In the genomic region with DNA sequence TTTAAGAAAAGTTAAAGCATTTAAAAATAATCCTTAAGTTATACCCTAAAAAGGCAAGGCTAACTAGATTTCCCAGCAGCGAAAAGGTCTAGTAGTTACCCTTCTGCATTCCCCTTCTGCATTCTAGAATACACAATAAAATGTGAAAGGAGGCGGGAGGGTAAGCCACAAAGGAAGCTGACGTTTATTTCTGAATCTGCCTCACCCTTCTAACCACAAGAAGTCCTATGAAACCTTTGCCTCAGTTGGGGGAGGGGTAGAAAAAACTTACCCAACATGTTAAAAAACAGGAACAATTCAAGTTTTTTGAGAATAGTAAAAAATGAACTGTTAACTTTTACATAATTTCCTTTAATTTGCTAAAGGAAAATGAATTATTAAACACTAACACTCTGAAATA, we compare ENCODE assay signal across 2 cellular contexts.
TF ChIP-seq lines count a peak whose summit lies in the region.

No MANE protein-coding gene starts in this region.

TF ChIP-seq in K562, 482 proteins besides CTCF, POLR2A, EP300 and RAD21 (continues in another document):
- TF ChIP-seq, protein P1, sequence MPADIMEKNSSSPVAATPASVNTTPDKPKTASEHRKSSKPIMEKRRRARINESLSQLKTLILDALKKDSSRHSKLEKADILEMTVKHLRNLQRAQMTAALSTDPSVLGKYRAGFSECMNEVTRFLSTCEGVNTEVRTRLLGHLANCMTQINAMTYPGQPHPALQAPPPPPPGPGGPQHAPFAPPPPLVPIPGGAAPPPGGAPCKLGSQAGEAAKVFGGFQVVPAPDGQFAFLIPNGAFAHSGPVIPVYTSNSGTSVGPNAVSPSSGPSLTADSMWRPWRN (IDR thresholded peaks at IDR 0.05; ENCODE audit: low read depth): 0 out of 2 replicates have a peak, but pooled peaks have one; percentile 22
- TF ChIP-seq CBX3 (IDR thresholded peaks at IDR 0.05; ENCODE audit: borderline replicate concordance in 1 of 2, low read length in 2 of 2) (peak in 1 of 2 experiments; percentile 63; a peak in 1 of 3 replicates), SOX6 (IDR thresholded peaks at IDR 0.05) (peak; percentile 60; the same call in 1 of the 2 replicates), LEF1 (IDR thresholded peaks at IDR 0.05) (peak; percentile 42; the same call in 1 of the 2 replicates), TRIM24 (IDR thresholded peaks at IDR 0.05) (peak; percentile 34 to 41; a peak in 2 of 4 replicates), CREM (IDR thresholded peaks at IDR 0.05; ENCODE audit: low read depth) (peak; percentile 68), ESRRA (IDR thresholded peaks at IDR 0.05; ENCODE audit: borderline replicate concordance, low read depth) (peak; percentile 40; the same call in 1 of the 2 replicates), FOXM1 (IDR thresholded peaks at IDR 0.05; ENCODE audit: low read depth) (peak; percentile 23; the same call in 1 of the 2 replicates), FOXM1 (CRISPR knock-in tag; IDR thresholded peaks at IDR 0.05; ENCODE audit: low read depth) (no peak), ZNF766 (CRISPR knock-in tag; conservative IDR thresholded peaks at IDR 0.05) (peak; percentile 94), MEF2A (IDR thresholded peaks at IDR 0.05; ENCODE audit: control insufficient read depth, low read depth, low read length) (0 out of 2 replicates have a peak, but pooled peaks have one; percentile 33), RCOR1 (IDR thresholded peaks at IDR 0.05; ENCODE audit: borderline replicate concordance in 1 of 2, low read depth in 2 of 2, low read length in 2 of 2) (0 out of 4 replicates have a peak, but pooled peaks of 1 of the 2 experiments have one; percentile 33), TEAD4 (IDR thresholded peaks at IDR 0.05; ENCODE audit: low read length) (peak; percentile 57; the same call in 1 of the 2 replicates), TEAD4 (CRISPR knock-in tag; IDR thresholded peaks at IDR 0.05; ENCODE audit: borderline replicate concordance) (no peak), CEBPG (CRISPR knock-in tag; IDR thresholded peaks at IDR 0.05) (no peak), CEBPG (tag; conservative IDR thresholded peaks at IDR 0.05 in 1 of 2, IDR thresholded peaks at IDR 0.05 in 1 of 2) (0 out of 4 replicates have a peak, but pooled peaks of 1 of the 2 experiments have one; percentile 41)
- TF ChIP-seq, protein P2, sequence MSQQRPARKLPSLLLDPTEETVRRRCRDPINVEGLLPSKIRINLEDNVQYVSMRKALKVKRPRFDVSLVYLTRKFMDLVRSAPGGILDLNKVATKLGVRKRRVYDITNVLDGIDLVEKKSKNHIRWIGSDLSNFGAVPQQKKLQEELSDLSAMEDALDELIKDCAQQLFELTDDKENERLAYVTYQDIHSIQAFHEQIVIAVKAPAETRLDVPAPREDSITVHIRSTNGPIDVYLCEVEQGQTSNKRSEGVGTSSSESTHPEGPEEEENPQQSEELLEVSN (IDR thresholded peaks at IDR 0.05; ENCODE audit: borderline replicate concordance in 1 of 2, extremely low read depth in 1 of 2, insufficient read depth in 1 of 2, insufficient read length in 1 of 2, low read depth in 1 of 2, low read length in 1 of 2, poor library complexity in 1 of 2, severe bottlenecking in 1 of 2): no peak
- TF ChIP-seq, protein P3, sequence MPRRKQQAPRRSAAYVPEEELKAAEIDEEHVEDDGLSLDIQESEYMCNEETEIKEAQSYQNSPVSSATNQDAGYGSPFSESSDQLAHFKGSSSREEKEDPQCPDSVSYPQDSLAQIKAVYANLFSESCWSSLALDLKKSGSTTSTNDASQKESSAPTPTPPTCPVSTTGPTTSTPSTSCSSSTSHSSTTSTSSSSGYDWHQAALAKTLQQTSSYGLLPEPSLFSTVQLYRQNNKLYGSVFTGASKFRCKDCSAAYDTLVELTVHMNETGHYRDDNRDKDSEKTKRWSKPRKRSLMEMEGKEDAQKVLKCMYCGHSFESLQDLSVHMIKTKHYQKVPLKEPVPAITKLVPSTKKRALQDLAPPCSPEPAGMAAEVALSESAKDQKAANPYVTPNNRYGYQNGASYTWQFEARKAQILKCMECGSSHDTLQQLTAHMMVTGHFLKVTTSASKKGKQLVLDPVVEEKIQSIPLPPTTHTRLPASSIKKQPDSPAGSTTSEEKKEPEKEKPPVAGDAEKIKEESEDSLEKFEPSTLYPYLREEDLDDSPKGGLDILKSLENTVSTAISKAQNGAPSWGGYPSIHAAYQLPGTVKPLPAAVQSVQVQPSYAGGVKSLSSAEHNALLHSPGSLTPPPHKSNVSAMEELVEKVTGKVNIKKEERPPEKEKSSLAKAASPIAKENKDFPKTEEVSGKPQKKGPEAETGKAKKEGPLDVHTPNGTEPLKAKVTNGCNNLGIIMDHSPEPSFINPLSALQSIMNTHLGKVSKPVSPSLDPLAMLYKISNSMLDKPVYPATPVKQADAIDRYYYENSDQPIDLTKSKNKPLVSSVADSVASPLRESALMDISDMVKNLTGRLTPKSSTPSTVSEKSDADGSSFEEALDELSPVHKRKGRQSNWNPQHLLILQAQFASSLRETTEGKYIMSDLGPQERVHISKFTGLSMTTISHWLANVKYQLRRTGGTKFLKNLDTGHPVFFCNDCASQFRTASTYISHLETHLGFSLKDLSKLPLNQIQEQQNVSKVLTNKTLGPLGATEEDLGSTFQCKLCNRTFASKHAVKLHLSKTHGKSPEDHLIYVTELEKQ (CRISPR knock-in tag; IDR thresholded peaks at IDR 0.05): no peak
- TF ChIP-seq, protein P4, sequence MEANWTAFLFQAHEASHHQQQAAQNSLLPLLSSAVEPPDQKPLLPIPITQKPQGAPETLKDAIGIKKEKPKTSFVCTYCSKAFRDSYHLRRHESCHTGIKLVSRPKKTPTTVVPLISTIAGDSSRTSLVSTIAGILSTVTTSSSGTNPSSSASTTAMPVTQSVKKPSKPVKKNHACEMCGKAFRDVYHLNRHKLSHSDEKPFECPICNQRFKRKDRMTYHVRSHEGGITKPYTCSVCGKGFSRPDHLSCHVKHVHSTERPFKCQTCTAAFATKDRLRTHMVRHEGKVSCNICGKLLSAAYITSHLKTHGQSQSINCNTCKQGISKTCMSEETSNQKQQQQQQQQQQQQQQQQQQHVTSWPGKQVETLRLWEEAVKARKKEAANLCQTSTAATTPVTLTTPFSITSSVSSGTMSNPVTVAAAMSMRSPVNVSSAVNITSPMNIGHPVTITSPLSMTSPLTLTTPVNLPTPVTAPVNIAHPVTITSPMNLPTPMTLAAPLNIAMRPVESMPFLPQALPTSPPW (CRISPR knock-in tag; IDR thresholded peaks at IDR 0.05): peak; percentile 56
- TF ChIP-seq, protein P5, sequence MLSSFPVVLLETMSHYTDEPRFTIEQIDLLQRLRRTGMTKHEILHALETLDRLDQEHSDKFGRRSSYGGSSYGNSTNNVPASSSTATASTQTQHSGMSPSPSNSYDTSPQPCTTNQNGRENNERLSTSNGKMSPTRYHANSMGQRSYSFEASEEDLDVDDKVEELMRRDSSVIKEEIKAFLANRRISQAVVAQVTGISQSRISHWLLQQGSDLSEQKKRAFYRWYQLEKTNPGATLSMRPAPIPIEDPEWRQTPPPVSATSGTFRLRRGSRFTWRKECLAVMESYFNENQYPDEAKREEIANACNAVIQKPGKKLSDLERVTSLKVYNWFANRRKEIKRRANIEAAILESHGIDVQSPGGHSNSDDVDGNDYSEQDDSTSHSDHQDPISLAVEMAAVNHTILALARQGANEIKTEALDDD (IDR thresholded peaks at IDR 0.05): peak; percentile 37; the same call in 1 of the 2 replicates

TF ChIP-seq in HepG2, 621 proteins besides CTCF, POLR2A, EP300 and RAD21 (continued from another document):
- TF ChIP-seq, protein P6, sequence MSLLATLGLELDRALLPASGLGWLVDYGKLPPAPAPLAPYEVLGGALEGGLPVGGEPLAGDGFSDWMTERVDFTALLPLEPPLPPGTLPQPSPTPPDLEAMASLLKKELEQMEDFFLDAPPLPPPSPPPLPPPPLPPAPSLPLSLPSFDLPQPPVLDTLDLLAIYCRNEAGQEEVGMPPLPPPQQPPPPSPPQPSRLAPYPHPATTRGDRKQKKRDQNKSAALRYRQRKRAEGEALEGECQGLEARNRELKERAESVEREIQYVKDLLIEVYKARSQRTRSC (CRISPR knock-in tag; IDR thresholded peaks at IDR 0.05; ENCODE audit: low read depth): no peak
- TF ChIP-seq, protein P7, sequence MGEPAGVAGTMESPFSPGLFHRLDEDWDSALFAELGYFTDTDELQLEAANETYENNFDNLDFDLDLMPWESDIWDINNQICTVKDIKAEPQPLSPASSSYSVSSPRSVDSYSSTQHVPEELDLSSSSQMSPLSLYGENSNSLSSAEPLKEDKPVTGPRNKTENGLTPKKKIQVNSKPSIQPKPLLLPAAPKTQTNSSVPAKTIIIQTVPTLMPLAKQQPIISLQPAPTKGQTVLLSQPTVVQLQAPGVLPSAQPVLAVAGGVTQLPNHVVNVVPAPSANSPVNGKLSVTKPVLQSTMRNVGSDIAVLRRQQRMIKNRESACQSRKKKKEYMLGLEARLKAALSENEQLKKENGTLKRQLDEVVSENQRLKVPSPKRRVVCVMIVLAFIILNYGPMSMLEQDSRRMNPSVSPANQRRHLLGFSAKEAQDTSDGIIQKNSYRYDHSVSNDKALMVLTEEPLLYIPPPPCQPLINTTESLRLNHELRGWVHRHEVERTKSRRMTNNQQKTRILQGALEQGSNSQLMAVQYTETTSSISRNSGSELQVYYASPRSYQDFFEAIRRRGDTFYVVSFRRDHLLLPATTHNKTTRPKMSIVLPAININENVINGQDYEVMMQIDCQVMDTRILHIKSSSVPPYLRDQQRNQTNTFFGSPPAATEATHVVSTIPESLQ (CRISPR knock-in tag; conservative IDR thresholded peaks at IDR 0.05): no peak
- TF ChIP-seq ZSCAN29 (CRISPR knock-in tag; conservative IDR thresholded peaks at IDR 0.05) (no peak), MTF2 (CRISPR knock-in tag; IDR thresholded peaks at IDR 0.05; ENCODE audit: borderline replicate concordance) (no peak), FOXO1 (CRISPR knock-in tag; IDR thresholded peaks at IDR 0.05) (no peak), STAG1 (CRISPR knock-in tag; IDR thresholded peaks at IDR 0.05) (no peak), ZNF296 (CRISPR knock-in tag; conservative IDR thresholded peaks at IDR 0.05) (no peak), HOXA3 (CRISPR knock-in tag; IDR thresholded peaks at IDR 0.05) (no peak), KLF15 (CRISPR knock-in tag; IDR thresholded peaks at IDR 0.05; ENCODE audit: borderline replicate concordance) (no peak), CHCHD3 (CRISPR knock-in tag; IDR thresholded peaks at IDR 0.05) (no peak), ZNF841 (CRISPR knock-in tag; IDR thresholded peaks at IDR 0.05; ENCODE audit: borderline replicate concordance) (no peak), DPF2 (CRISPR knock-in tag; IDR thresholded peaks at IDR 0.05; ENCODE audit: borderline replicate concordance, low read depth) (no peak), LCORL (IDR thresholded peaks at IDR 0.05) (no peak), LCORL (CRISPR knock-in tag; IDR thresholded peaks at IDR 0.05) (no peak), RARG (CRISPR knock-in tag; IDR thresholded peaks at IDR 0.05; ENCODE audit: low read depth) (no peak), ARNTL (CRISPR knock-in tag; IDR thresholded peaks at IDR 0.05) (no peak), TP53 (CRISPR knock-in tag; conservative IDR thresholded peaks at IDR 0.05) (no peak)
- TF ChIP-seq, protein P8, sequence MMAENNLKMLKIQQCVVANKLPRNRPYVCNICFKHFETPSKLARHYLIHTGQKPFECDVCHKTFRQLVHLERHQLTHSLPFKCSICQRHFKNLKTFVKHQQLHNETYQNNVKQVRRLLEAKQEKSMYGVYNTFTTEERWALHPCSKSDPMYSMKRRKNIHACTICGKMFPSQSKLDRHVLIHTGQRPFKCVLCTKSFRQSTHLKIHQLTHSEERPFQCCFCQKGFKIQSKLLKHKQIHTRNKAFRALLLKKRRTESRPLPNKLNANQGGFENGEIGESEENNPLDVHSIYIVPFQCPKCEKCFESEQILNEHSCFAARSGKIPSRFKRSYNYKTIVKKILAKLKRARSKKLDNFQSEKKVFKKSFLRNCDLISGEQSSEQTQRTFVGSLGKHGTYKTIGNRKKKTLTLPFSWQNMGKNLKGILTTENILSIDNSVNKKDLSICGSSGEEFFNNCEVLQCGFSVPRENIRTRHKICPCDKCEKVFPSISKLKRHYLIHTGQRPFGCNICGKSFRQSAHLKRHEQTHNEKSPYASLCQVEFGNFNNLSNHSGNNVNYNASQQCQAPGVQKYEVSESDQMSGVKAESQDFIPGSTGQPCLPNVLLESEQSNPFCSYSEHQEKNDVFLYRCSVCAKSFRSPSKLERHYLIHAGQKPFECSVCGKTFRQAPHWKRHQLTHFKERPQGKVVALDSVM (CRISPR knock-in tag; IDR thresholded peaks at IDR 0.05): no peak
- TF ChIP-seq, protein P9, sequence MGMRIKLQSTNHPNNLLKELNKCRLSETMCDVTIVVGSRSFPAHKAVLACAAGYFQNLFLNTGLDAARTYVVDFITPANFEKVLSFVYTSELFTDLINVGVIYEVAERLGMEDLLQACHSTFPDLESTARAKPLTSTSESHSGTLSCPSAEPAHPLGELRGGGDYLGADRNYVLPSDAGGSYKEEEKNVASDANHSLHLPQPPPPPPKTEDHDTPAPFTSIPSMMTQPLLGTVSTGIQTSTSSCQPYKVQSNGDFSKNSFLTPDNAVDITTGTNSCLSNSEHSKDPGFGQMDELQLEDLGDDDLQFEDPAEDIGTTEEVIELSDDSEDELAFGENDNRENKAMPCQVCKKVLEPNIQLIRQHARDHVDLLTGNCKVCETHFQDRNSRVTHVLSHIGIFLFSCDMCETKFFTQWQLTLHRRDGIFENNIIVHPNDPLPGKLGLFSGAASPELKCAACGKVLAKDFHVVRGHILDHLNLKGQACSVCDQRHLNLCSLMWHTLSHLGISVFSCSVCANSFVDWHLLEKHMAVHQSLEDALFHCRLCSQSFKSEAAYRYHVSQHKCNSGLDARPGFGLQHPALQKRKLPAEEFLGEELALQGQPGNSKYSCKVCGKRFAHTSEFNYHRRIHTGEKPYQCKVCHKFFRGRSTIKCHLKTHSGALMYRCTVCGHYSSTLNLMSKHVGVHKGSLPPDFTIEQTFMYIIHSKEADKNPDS (CRISPR knock-in tag; IDR thresholded peaks at IDR 0.05): no peak
